8 cellular contexts compared by ENCODE assay signal in genomic region chr21:34266322-34266721, GRCh38.
"Had no signal": no experiment of that assay in that cellular context is flagged by ENCODE, and none has a peak within 500 bp of the region (broad histone marks: within the 10 kb centered on the region; RNA-seq: fewer than 3 reads in every experiment).

No MANE protein-coding gene starts in this region.

- ATAC-seq: HCT116, HepG2 had no signal

- H3K4me3 ChIP-seq: GM23248, HAP-1 had no signal

- H3K9ac ChIP-seq: GM23248 had no signal

- DNase-seq: GM23248, GOT3, H7, HFFc6, KBM-7 had no signal

- H3K36me3 ChIP-seq: HAP-1 had no signal
